ENCODE assay signal across 19 cellular contexts in the genomic region with DNA sequence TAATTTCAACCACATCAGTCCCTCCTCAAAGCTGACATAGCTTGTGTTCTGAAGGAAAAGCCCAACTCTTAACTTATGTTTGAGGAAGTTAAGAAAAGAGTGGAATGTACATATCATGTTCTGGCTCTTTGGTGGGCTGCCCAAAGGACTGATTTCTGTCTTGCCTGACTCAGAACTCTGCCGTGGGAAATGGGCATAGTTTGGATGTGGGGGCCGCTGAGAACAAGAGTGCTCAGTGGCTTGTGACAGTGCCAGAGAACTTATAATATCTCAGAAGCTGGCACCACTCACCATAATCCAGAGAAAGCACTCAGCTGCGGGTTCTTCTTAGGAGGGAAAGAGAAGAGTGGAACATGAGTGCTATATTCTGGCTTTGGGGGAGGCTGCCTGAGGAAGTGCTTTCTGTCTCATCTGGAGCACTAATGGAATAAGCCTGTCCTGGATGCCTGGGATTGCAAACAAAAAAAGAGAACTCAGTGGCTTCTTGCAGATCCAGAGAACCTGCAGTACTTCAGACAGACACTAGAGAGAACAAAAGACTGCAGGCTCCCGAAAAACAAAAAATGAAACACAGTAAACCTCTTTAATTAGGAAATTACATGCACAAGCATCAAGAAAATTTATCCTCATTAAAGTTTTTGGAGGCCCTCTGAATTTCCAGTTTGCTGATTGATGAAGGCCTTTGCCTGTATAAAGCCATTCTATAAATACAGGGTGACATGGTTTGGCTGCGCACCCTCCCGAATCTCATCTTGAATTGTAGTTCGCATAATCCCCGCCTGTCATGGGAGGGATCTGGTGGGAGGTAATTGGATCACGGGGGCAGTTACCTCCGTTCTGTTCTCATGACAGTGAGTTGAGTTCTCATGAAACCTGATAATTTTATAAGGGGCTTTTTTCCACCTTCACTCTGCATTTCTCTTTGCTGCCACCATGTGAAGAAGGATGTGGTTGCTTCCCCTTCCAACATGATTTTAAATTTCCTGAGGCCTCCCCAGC.
A peak's percentile ranks its signal among the peaks of the same experiment; 100 is the strongest.
DNase-seq lines count a peak whose midpoint lies in the region; ATAC-seq, FAIRE-seq and TF ChIP-seq lines count a peak whose summit lies in the region.
"Had no signal": no experiment of that assay in that cellular context is flagged by ENCODE, and none has a peak within 500 bp of the region (broad histone marks: within the 10 kb centered on the region; RNA-seq: fewer than 3 reads in every experiment).

No MANE protein-coding gene starts in this region.

- 0 out of 3 replicates have a peak overlapping the region, but pooled peaks have one; percentile 16 for H3K4me3 Mint-ChIP-seq in GM23338
- H3K4me3 Mint-ChIP-seq in endothelial cell (ENCODE audit: unreplicated experiment): no peak overlapping the region
- no peak overlapping the region for H3K4me3 Mint-ChIP-seq in neural progenitor cell

- DNase-seq in GM23338 (ENCODE audit: low spot score) (peak; percentile 69), OCI-LY7 (ENCODE audit: low spot score) (no peak), endothelial cell (ENCODE audit: low spot score) (no peak), neural progenitor cell (ENCODE audit: low spot score) (peak; percentile 26), NCI-H446 treated with DMSO at 0.1 percent for 48 hours (lab: John Stamatoyannopoulos, UW) (no peak), small intestine (no peak)
- DNase-seq: activated naive CD4-positive, alpha-beta T cell; body of pancreas; effector CD4-positive, alpha-beta T cell; foreskin keratinocyte; NCI-H2171; SJCRH30; stimulated activated CD8-positive, alpha-beta memory T cell treated with anti-CD3 and anti-CD28 coated beads, Interleukin-4, amount 100 ng/mL, for 48 hours; thyroid gland had no signal

- H3F3A ChIP-seq in GM23338 (replicated peaks; ENCODE audit: low read depth) (no peaks in the 10 kb centered on the region), neural progenitor cell (ENCODE audit: low read depth) (no peaks in the 10 kb centered on the region)

- H3K4me1 Mint-ChIP-seq in GM23338: peaks cover 10% of the 10 kb centered on the region
- peaks cover 9% of the 10 kb centered on the region for H3K4me1 Mint-ChIP-seq in endothelial cell (ENCODE audit: unreplicated experiment)
- no peaks in the 10 kb centered on the region for H3K4me1 Mint-ChIP-seq in neural progenitor cell

- intact Hi-C loops in OCI-LY7 (cut with micrococcal nuclease; ENCODE audit: unreplicated experiment): no loop called here

- H3K9ac ChIP-seq in neural progenitor cell: no peak overlapping the region
- H3K9ac ChIP-seq: BLaER1 had no signal

- BruUV-seq in OCI-LY7 (replicated peaks; lab: Mats Ljungman, UMichigan): no TSS peak

- H3K27me3 Mint-ChIP-seq in GM23338 (ENCODE audit: insufficient read depth, low read depth, poor library complexity) (peaks cover 5% of the 10 kb centered on the region), endothelial cell (ENCODE audit: unreplicated experiment) (no peaks in the 10 kb centered on the region), neural progenitor cell (ENCODE audit: insufficient read depth, low read depth) (no peaks in the 10 kb centered on the region)

- no peak overlapping the region for H3K27ac ChIP-seq in GM23338 (ENCODE audit: low read depth)
- H3K27ac ChIP-seq in OCI-LY7 (ENCODE audit: low read depth, low read length, poor library complexity, severe bottlenecking): no peak overlapping the region
- no peak overlapping the region for H3K27ac ChIP-seq in neural progenitor cell
- H3K27ac ChIP-seq in small intestine (ENCODE audit: low read depth in 1 of 2, low read length in 1 of 2): no peak overlapping the region
- H3K27ac ChIP-seq: BLaER1, body of pancreas, foreskin keratinocyte, SJCRH30, thyroid gland had no signal

- ATAC-seq in GM23338 (peak; percentile 92), HG03135 (IDR thresholded peaks at IDR 0.05; ENCODE audit: unreplicated experiment) (no peak)
- ATAC-seq: body of pancreas, foreskin keratinocyte had no signal

- H3K9me2 ChIP-seq in GM23338 (ENCODE audit: insufficient read depth) (no peaks in the 10 kb centered on the region), OCI-LY7 (ENCODE audit: insufficient read depth, low read length) (no peaks in the 10 kb centered on the region)

- H3K36me3 Mint-ChIP-seq in GM23338 (ENCODE audit: low read depth): no peaks in the 10 kb centered on the region
- no peaks in the 10 kb centered on the region for H3K36me3 Mint-ChIP-seq in endothelial cell (ENCODE audit: low read depth, unreplicated experiment)
- H3K36me3 Mint-ChIP-seq in neural progenitor cell: no peaks in the 10 kb centered on the region

- H3K9me3 Mint-ChIP-seq in GM23338 (no peaks in the 10 kb centered on the region), endothelial cell (ENCODE audit: unreplicated experiment) (no peaks in the 10 kb centered on the region), neural progenitor cell (peaks cover 16% of the 10 kb centered on the region)

- peak overlapping the region; percentile 60 for H2AFZ ChIP-seq in GM23338
- H2AFZ ChIP-seq in OCI-LY7 (ENCODE audit: low read length): no peak overlapping the region
- peak overlapping the region; percentile 93 for H2AFZ ChIP-seq in neural progenitor cell (replicated peaks)

- H3K4me1 ChIP-seq in GM23338 (ENCODE audit: insufficient read depth): no peaks in the 10 kb centered on the region
- no peaks in the 10 kb centered on the region for H3K4me1 ChIP-seq in OCI-LY7 (ENCODE audit: insufficient read depth, low read length, poor library complexity, severe bottlenecking)
- H3K4me1 ChIP-seq in neural progenitor cell: peaks cover 10% of the 10 kb centered on the region
- H3K4me1 ChIP-seq in small intestine (ENCODE audit: control insufficient read depth in 2 of 2, insufficient read depth in 1 of 2, low read depth in 1 of 2, low read length in 1 of 2): no peaks in the 10 kb centered on the region
- H3K4me1 ChIP-seq: BLaER1, body of pancreas, foreskin keratinocyte, SJCRH30, thyroid gland had no signal

- no peaks in the 10 kb centered on the region for H3K27me3 ChIP-seq in GM23338 (ENCODE audit: insufficient read depth)
- H3K27me3 ChIP-seq in neural progenitor cell: no peaks in the 10 kb centered on the region
- no peaks in the 10 kb centered on the region for H3K27me3 ChIP-seq in small intestine (ENCODE audit: control insufficient read depth in 2 of 2, insufficient read depth in 2 of 2, low read length in 2 of 2)
- H3K27me3 ChIP-seq: BLaER1, body of pancreas, foreskin keratinocyte, SJCRH30, thyroid gland had no signal

- POLR2A ChIA-PET in OCI-LY7 (lab: Charles Lee): no interaction called here

- H4K20me1 ChIP-seq in GM23338 (replicated peaks; ENCODE audit: insufficient read depth) (no peaks in the 10 kb centered on the region), OCI-LY7 (ENCODE audit: insufficient read depth, low read length) (no peaks in the 10 kb centered on the region), neural progenitor cell (ENCODE audit: low read depth) (no peaks in the 10 kb centered on the region)
- H4K20me1 ChIP-seq: BLaER1 had no signal

- H3K79me2 ChIP-seq in GM23338 (replicated peaks; ENCODE audit: insufficient read depth) (no peaks in the 10 kb centered on the region), OCI-LY7 (ENCODE audit: insufficient read depth, low read depth, low read length) (no peaks in the 10 kb centered on the region), neural progenitor cell (ENCODE audit: low read depth) (no peaks in the 10 kb centered on the region)

- no peak overlapping the region for H3K4me2 ChIP-seq in GM23338
- H3K4me2 ChIP-seq in OCI-LY7 (ENCODE audit: low read length): no peak overlapping the region
- H3K4me2 ChIP-seq in neural progenitor cell: peak overlapping the region; percentile 43
- H3K4me2 ChIP-seq: BLaER1 had no signal

- H3K4me3 ChIP-seq in GM23338 (no peak overlapping the region), OCI-LY7 (ENCODE audit: low read depth, low read length, poor library complexity, severe bottlenecking) (no peak overlapping the region), neural progenitor cell (no peak overlapping the region), small intestine (ENCODE audit: low read depth in 1 of 2, low read length in 2 of 2) (no peak overlapping the region)
- H3K4me3 ChIP-seq: BLaER1, body of pancreas, SJCRH30, thyroid gland had no signal

- H3K9me3 ChIP-seq in OCI-LY7 (ENCODE audit: low read length): no peaks in the 10 kb centered on the region
- no peaks in the 10 kb centered on the region for H3K9me3 ChIP-seq in neural progenitor cell (ENCODE audit: low read depth)
- no peaks in the 10 kb centered on the region for H3K9me3 ChIP-seq in small intestine (ENCODE audit: control insufficient read depth, low read depth)
- H3K9me3 ChIP-seq: BLaER1, body of pancreas, SJCRH30, thyroid gland had no signal

- H3K36me3 ChIP-seq in GM23338 (ENCODE audit: insufficient read depth) (no peaks in the 10 kb centered on the region), OCI-LY7 (ENCODE audit: insufficient read depth, low read length) (no peaks in the 10 kb centered on the region), neural progenitor cell (no peaks in the 10 kb centered on the region), small intestine (ENCODE audit: control insufficient read depth in 2 of 2, insufficient read depth in 2 of 2, low read length in 2 of 2) (no peaks in the 10 kb centered on the region)
- H3K36me3 ChIP-seq: BLaER1, SJCRH30, thyroid gland had no signal

- TF ChIP-seq CTCF in GM23338 (conservative IDR thresholded peaks at IDR 0.05; ENCODE audit: low read depth in 2 of 2) (peak; percentile 31 to 59), OCI-LY7 (conservative IDR thresholded peaks at IDR 0.05; ENCODE audit: low read length) (0 out of 2 replicates have a peak, but pooled peaks have one; percentile 18), endothelial cell (IDR thresholded peaks at IDR 0.05; ENCODE audit: unreplicated experiment) (peak; percentile 70), neural progenitor cell (IDR thresholded peaks at IDR 0.05) (peak; percentile 45)

- FAIRE-seq in small intestine (lab: Jason Lieb, UNC): no peak
- FAIRE-seq: GM19239, HTR-8/SVneo, keratinocyte had no signal

- 70 to 79% (median 74%) methylated on average over 10 of the region's 10 CpGs for WGBS in small intestine, 3 donors

- peak overlapping the region; percentile 78; the same call in 1 of the 2 replicates for H3K27ac Mint-ChIP-seq in GM23338
- H3K27ac Mint-ChIP-seq in endothelial cell (ENCODE audit: unreplicated experiment): no peak overlapping the region
- H3K27ac Mint-ChIP-seq in neural progenitor cell: no peak overlapping the region

- CTCF ChIA-PET in OCI-LY7 (lab: Charles Lee; ENCODE audit: unreplicated experiment): no interaction called here

Comparison
In these comparisons a context has a peak if more than half of its experiments do, and no peak if none do; other contexts are left out.
1. DNase-seq: peak in GM23338 (single experiment) and neural progenitor cell (single experiment); none in OCI-LY7 (single experiment), endothelial cell (single experiment), NCI-H446 treated with DMSO at 0.1 percent for 48 hours (single experiment) and small intestine (single experiment).
2. CTCF ChIP-seq: peak in every context shown above with its lines; median percentile 70 in endothelial cell; 45 in GM23338; 45 in neural progenitor cell; 18 in OCI-LY7.